Comparison of ENCODE assay signal across 11 cellular contexts in genomic region chr11:133894956-133895549, GRCh38. TPM values are rescaled to one million over a fixed set of nuclear protein-coding genes. Genes with fewer than 3 reads are reported as not detected.
DNase-seq lines count a peak whose midpoint lies in the region; ATAC-seq and TF ChIP-seq lines count a peak whose summit lies in the region.
"Had no signal": no experiment of that assay in that cellular context is flagged by ENCODE, and none has a peak within 500 bp of the region (broad histone marks: within the 10 kb centered on the region; RNA-seq: fewer than 3 reads in every experiment).

No MANE protein-coding gene starts in this region.

- H3K4me3 ChIP-seq in suprapubic skin (no peak overlapping the region), upper lobe of left lung (no peak overlapping the region)

- no peak for TF ChIP-seq POLR2A in suprapubic skin (IDR thresholded peaks at IDR 0.05)
- no peak for TF ChIP-seq POLR2A in upper lobe of left lung (IDR thresholded peaks at IDR 0.05)

- H3K9me3 Mint-ChIP-seq in activated naive CD4-positive, alpha-beta T cell treated with anti-CD3 and anti-CD28 coated beads, Interleukin-2, amount 50 U/mL, for 72 hours = no peaks in the 10 kb centered on the region
- no peaks in the 10 kb centered on the region for H3K9me3 Mint-ChIP-seq in chondrocyte (ENCODE audit: low read depth)

- TF ChIP-seq EP300 in suprapubic skin (IDR thresholded peaks at IDR 0.05) (no peak), upper lobe of left lung (IDR thresholded peaks at IDR 0.05) (no peak)

- H3K27ac ChIP-seq in suprapubic skin (no peak overlapping the region), upper lobe of left lung (no peak overlapping the region)
- H3K27ac ChIP-seq: KMS-11 had no signal

- H3K9me3 ChIP-seq in suprapubic skin (no peaks in the 10 kb centered on the region), upper lobe of left lung (no peaks in the 10 kb centered on the region)

- no peak for DNase-seq in activated naive CD4-positive, alpha-beta T cell treated with anti-CD3 and anti-CD28 coated beads, Interleukin-2, amount 50 U/mL, for 72 hours (ENCODE audit: low spot score in 2 of 2)
- no peak for DNase-seq in activated naive CD4-positive, alpha-beta T cell (lab: John Stamatoyannopoulos, UW)
- DNase-seq in chondrocyte (ENCODE audit: low spot score) (no peak), suprapubic skin (ENCODE audit: low spot score in 2 of 2) (peak; percentile 16 to 45), NCI-H2081 treated with DMSO at 0.1 percent for 48 hours (lab: John Stamatoyannopoulos, UW) (no peak), upper lobe of left lung (no peak)
- DNase-seq: dermis blood vessel endothelial cell had no signal

- H3K27me3 ChIP-seq in suprapubic skin (no peaks in the 10 kb centered on the region), upper lobe of left lung (no peaks in the 10 kb centered on the region)

- TF ChIP-seq CTCF in chondrocyte (IDR thresholded peaks at IDR 0.05) (no peak), suprapubic skin (IDR thresholded peaks at IDR 0.05) (no peak), upper lobe of left lung (IDR thresholded peaks at IDR 0.05) (no peak)

- peaks cover 12% of the 10 kb centered on the region for H3K4me1 Mint-ChIP-seq in chondrocyte (ENCODE audit: low read depth)

- H3K4me3 Mint-ChIP-seq in chondrocyte (ENCODE audit: unreplicated experiment) = no peak overlapping the region

- no peak for ATAC-seq in activated naive CD4-positive, alpha-beta T cell treated with anti-CD3 and anti-CD28 coated beads, Interleukin-2, amount 50 U/mL, for 72 hours
- ATAC-seq in HG02970 (IDR thresholded peaks at IDR 0.05; ENCODE audit: low FRiP score, unreplicated experiment) = peak; percentile 44
- ATAC-seq in upper lobe of left lung (ENCODE audit: low FRiP score in 2 of 2) = no peak
- ATAC-seq in HG02610 (IDR thresholded peaks at IDR 0.05; ENCODE audit: unreplicated experiment) = no peak

- H3K27me3 Mint-ChIP-seq in chondrocyte (ENCODE audit: low read depth) = peaks cover 17% of the 10 kb centered on the region

- H3K36me3 ChIP-seq in suprapubic skin (no peaks in the 10 kb centered on the region), upper lobe of left lung (no peaks in the 10 kb centered on the region)

- WGBS in suprapubic skin = 46% methylated on average over 13 of the region's 13 CpGs
- WGBS in upper lobe of left lung, 2 donors = 51 to 65% methylated on average over 13 of the region's 13 CpGs

- no peaks in the 10 kb centered on the region for H3K4me1 ChIP-seq in suprapubic skin
- H3K4me1 ChIP-seq in upper lobe of left lung = no peaks in the 10 kb centered on the region

- H3K36me3 Mint-ChIP-seq in activated naive CD4-positive, alpha-beta T cell treated with anti-CD3 and anti-CD28 coated beads, Interleukin-2, amount 50 U/mL, for 72 hours = no peaks in the 10 kb centered on the region
- H3K36me3 Mint-ChIP-seq in chondrocyte (ENCODE audit: low read depth) = peaks cover 5% of the 10 kb centered on the region

- peak overlapping the region; percentile 1 to 58 for H3K27ac Mint-ChIP-seq in activated naive CD4-positive, alpha-beta T cell treated with anti-CD3 and anti-CD28 coated beads, Interleukin-2, amount 50 U/mL, for 72 hours
- peak overlapping the region; percentile 23 for H3K27ac Mint-ChIP-seq in chondrocyte (ENCODE audit: unreplicated experiment)

RNA-seq across cellular contexts. Expression of gene SPATA19, which starts 49.7 kb away (rescaled TPM):
- not detected for total RNA-seq in activated naive CD4-positive, alpha-beta T cell treated with anti-CD3 and anti-CD28 coated beads, Interleukin-2, amount 50 U/mL, for 72 hours
- total RNA-seq in chondrocyte (not detected in 3 replicates), suprapubic skin (not detected), upper lobe of left lung (not detected)
- total RNA-seq: dermis blood vessel endothelial cell, RPMI7951 had no signal

Comparison
In these comparisons a context has a peak if more than half of its experiments do, and no peak if none do; other contexts are left out.
1. DNase-seq: peak in suprapubic skin (2 of 2); none in activated naive CD4-positive, alpha-beta T cell treated with anti-CD3 and anti-CD28 coated beads, Interleukin-2, amount 50 U/mL, for 72 hours (0 of 2), activated naive CD4-positive, alpha-beta T cell (0 of 4), chondrocyte (single experiment), NCI-H2081 treated with DMSO at 0.1 percent for 48 hours (single experiment) and upper lobe of left lung (0 of 2).